Comparison of ENCODE assay signal across 7 cellular contexts in genomic region chr13:27619093-27619705, GRCh38. TPM values are rescaled to one million over a fixed set of nuclear protein-coding genes. Genes with fewer than 3 reads are reported as not detected.
A peak's percentile ranks its signal among the peaks of the same experiment; 100 is the strongest.
DNase-seq lines count a peak whose midpoint lies in the region; ATAC-seq and TF ChIP-seq lines count a peak whose summit lies in the region.

No MANE protein-coding gene starts in this region.

- H3K4me3 ChIP-seq in HFF-Myc (replicated peaks; ENCODE audit: low read depth, low read length) (peak overlapping the region; percentile 90), right cardiac atrium (ENCODE audit: low read length) (peak overlapping the region; percentile 81)

- H3K4me3 Mint-ChIP-seq in WTC11: peak overlapping the region; percentile 93
- H3K4me3 Mint-ChIP-seq in stimulated activated effector memory CD8-positive, alpha-beta T cell treated with anti-CD3 and anti-CD28 coated beads, Interleukin-12 subunit alpha, Interleukin-12 subunit beta, amount 100 ng/mL, for 72 hours: peak overlapping the region; percentile 83

- H3K27ac Mint-ChIP-seq in WTC11: no peak overlapping the region
- peak overlapping the region; percentile 50 for H3K27ac Mint-ChIP-seq in stimulated activated effector memory CD8-positive, alpha-beta T cell treated with anti-CD3 and anti-CD28 coated beads, Interleukin-12 subunit alpha, Interleukin-12 subunit beta, amount 100 ng/mL, for 72 hours

- TF ChIP-seq CTCF in HFF-Myc (IDR thresholded peaks at IDR 0.05; ENCODE audit: low read depth, low read length, missing control alignments) (no peak), WTC11 (IDR thresholded peaks at IDR 0.05) (no peak)

- H3K27me3 Mint-ChIP-seq in WTC11 (ENCODE audit: low read depth): no peaks in the 10 kb centered on the region

- CTCF ChIA-PET in WTC11 (lab: Charles Lee): interaction anchor here (1.9 to 2.9 kb wide), 3 partner anchors 86 to 257 kb away, joined by 9 to 21 read pairs (median 10); no protein-coding TSS in a partner anchor

- POLR2A ChIA-PET in WTC11 (lab: Charles Lee): no interaction called here

- WGBS in right cardiac atrium: 10% methylated on average over 10 of the region's 10 CpGs

- peaks cover 9% of the 10 kb centered on the region for H3K9me3 Mint-ChIP-seq in WTC11
- no peaks in the 10 kb centered on the region for H3K9me3 Mint-ChIP-seq in stimulated activated effector memory CD8-positive, alpha-beta T cell treated with anti-CD3 and anti-CD28 coated beads, Interleukin-12 subunit alpha, Interleukin-12 subunit beta, amount 100 ng/mL, for 72 hours

- intact Hi-C loops in right cardiac atrium (cut with DNase I): no loop called here

- peaks cover 33% of the 10 kb centered on the region for H3K36me3 Mint-ChIP-seq in WTC11
- peaks cover 33% of the 10 kb centered on the region for H3K36me3 Mint-ChIP-seq in stimulated activated effector memory CD8-positive, alpha-beta T cell treated with anti-CD3 and anti-CD28 coated beads, Interleukin-12 subunit alpha, Interleukin-12 subunit beta, amount 100 ng/mL, for 72 hours

- DNase-seq in HFF-Myc (ENCODE audit: extremely low read depth, low read depth) (no peak), WTC11 (ENCODE audit: low spot score) (no peak), right cardiac atrium (peak in 1 of 3 donors; percentile 15), NK-92 (lab: John Stamatoyannopoulos, UW; ENCODE audit: unreplicated experiment) (no peak)
- no peak for DNase-seq in stimulated activated effector memory CD8-positive, alpha-beta T cell treated with anti-CD3 and anti-CD28 coated beads, Interleukin-12 subunit alpha, Interleukin-12 subunit beta, amount 100 ng/mL, for 72 hours (ENCODE audit: low spot score in 2 of 2)

- H3K27ac ChIP-seq in right cardiac atrium (ENCODE audit: low read length): no peak overlapping the region

- no peaks in the 10 kb centered on the region for H3K9me3 ChIP-seq in right cardiac atrium (ENCODE audit: control insufficient read depth, low read length)

- peaks cover 9% of the 10 kb centered on the region for H3K4me1 ChIP-seq in right cardiac atrium (ENCODE audit: control insufficient read depth, insufficient read depth, low read length)

- ATAC-seq in WTC11: no peak
- no peak for ATAC-seq in right cardiac atrium
- no peak for ATAC-seq in stimulated activated effector memory CD8-positive, alpha-beta T cell treated with anti-CD3 and anti-CD28 coated beads, Interleukin-12 subunit alpha, Interleukin-12 subunit beta, amount 100 ng/mL, for 72 hours
- no peak for ATAC-seq in GM21717 (IDR thresholded peaks at IDR 0.05; ENCODE audit: unreplicated experiment)
- ATAC-seq in esophagus mucosa: no peak

- peaks cover 49% of the 10 kb centered on the region for H3K4me1 Mint-ChIP-seq in WTC11
- peaks cover 44% of the 10 kb centered on the region for H3K4me1 Mint-ChIP-seq in stimulated activated effector memory CD8-positive, alpha-beta T cell treated with anti-CD3 and anti-CD28 coated beads, Interleukin-12 subunit alpha, Interleukin-12 subunit beta, amount 100 ng/mL, for 72 hours

- no peaks in the 10 kb centered on the region for H3K27me3 ChIP-seq in right cardiac atrium (ENCODE audit: control insufficient read depth, insufficient read depth)

TF ChIP-seq in WTC11, 78 proteins besides CTCF, POLR2A, EP300 and RAD21:
- TF ChIP-seq E2F4 (CRISPR knock-in tag; IDR thresholded peaks at IDR 0.05; ENCODE audit: borderline replicate concordance, low read depth) (no peak), CREM (CRISPR knock-in tag; IDR thresholded peaks at IDR 0.05) (no peak), PRDM15 (CRISPR knock-in tag; IDR thresholded peaks at IDR 0.05) (no peak), GTF2I (CRISPR knock-in tag; conservative IDR thresholded peaks at IDR 0.05) (no peak)
TF ChIP-seq in WTC11: peak in this region for 0.

RNA-seq across cellular contexts. Expression of gene LNX2, which starts 1.1 kb away (rescaled TPM):
- total RNA-seq in WTC11 (2021): 9.6 to 10.1 TPM (median 9.8 TPM) in 3 replicates
- 10 to 100 TPM in 3 of 4 donors, 1 to 10 TPM in 1; 9.1 to 15.3 (median 10.8) TPM for total RNA-seq in right cardiac atrium
- 4.5 TPM for polyA plus RNA-seq in right cardiac atrium
- 13.5 TPM for total RNA-seq in esophagus mucosa

RNA-seq across cellular contexts. Expression of gene POLR1D, which starts 2.5 kb away (rescaled TPM):
- total RNA-seq in WTC11 (2021): 185 to 198 TPM (median 191 TPM) in 3 replicates
- 10 to 100 TPM; 58.2 to 92.3 (median 82.5) TPM for total RNA-seq in right cardiac atrium
- 72.6 TPM for polyA plus RNA-seq in right cardiac atrium
- 121 TPM for total RNA-seq in esophagus mucosa
